Comparison of ENCODE assay signal across 10 cellular contexts in the genomic region with DNA sequence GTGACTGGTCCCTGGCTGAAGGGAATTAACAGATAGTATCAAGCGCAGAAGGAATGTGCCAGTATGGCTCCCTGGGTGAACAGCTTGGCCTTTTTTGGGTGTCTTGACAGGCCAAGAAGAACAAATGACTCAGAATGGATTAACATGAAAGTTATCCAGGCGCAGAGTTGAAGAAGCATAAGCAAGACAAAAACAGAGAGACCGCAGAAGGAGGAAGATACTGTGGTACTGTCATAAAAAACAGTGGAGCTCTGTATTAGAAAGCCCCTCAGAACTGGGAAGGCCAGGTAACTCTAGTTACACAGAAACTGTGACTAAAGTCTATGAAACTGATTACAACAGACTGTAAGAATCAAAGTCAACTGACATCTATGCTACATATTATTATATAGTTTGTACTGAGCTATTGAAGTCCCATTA. TPM values are rescaled to one million over a fixed set of nuclear protein-coding genes. Genes with fewer than 3 reads are reported as not detected.
DNase-seq lines count a peak whose midpoint lies in the region; ATAC-seq and TF ChIP-seq lines count a peak whose summit lies in the region.
"Had no signal": no experiment of that assay in that cellular context is flagged by ENCODE, and none has a peak within 500 bp of the region (broad histone marks: within the 10 kb centered on the region; RNA-seq: fewer than 3 reads in every experiment).

No MANE protein-coding gene starts in this region.

- H3K36me3 ChIP-seq in upper lobe of left lung, result no peaks in the 10 kb centered on the region
- H3K36me3 ChIP-seq in upper lobe of right lung, result no peaks in the 10 kb centered on the region

- no peaks in the 10 kb centered on the region for H3K9me3 ChIP-seq in upper lobe of left lung
- no peaks in the 10 kb centered on the region for H3K9me3 ChIP-seq in upper lobe of right lung

- WGBS in upper lobe of left lung, 2 donors, result 79 to 87% methylated on average over 3 of the region's 3 CpGs

- H3K27ac ChIP-seq in upper lobe of left lung (no peak overlapping the region), upper lobe of right lung (no peak overlapping the region)

- H3K36me3 Mint-ChIP-seq in activated T-cell treated with anti-CD3 and anti-CD28 coated beads, Interleukin-2, amount 50 U/mL, for 72 hours (ENCODE audit: insufficient read depth in 2 of 2), result peaks cover 6 to 21% of the 10 kb centered on the region in 2 donors

- H3K9me3 Mint-ChIP-seq in activated T-cell treated with anti-CD3 and anti-CD28 coated beads, Interleukin-2, amount 50 U/mL, for 72 hours, result no peaks in the 10 kb centered on the region

- H3K27me3 ChIP-seq in upper lobe of left lung (no peaks in the 10 kb centered on the region), upper lobe of right lung (no peaks in the 10 kb centered on the region)

- H3K4me1 ChIP-seq in upper lobe of left lung (no peaks in the 10 kb centered on the region), upper lobe of right lung (no peaks in the 10 kb centered on the region)

- H3K27me3 Mint-ChIP-seq in activated T-cell treated with anti-CD3 and anti-CD28 coated beads, Interleukin-2, amount 50 U/mL, for 72 hours (ENCODE audit: low read depth), result no peaks in the 10 kb centered on the region

- no peak for TF ChIP-seq CTCF in fibroblast of villous mesenchyme (IDR thresholded peaks at IDR 0.05; ENCODE audit: insufficient read depth, low read depth, low read length)
- TF ChIP-seq CTCF in upper lobe of left lung (IDR thresholded peaks at IDR 0.05), result no peak
- TF ChIP-seq CTCF in upper lobe of right lung (IDR thresholded peaks at IDR 0.05), result no peak

- peak overlapping the region; percentile 92 to 95 for H3K4me3 Mint-ChIP-seq in activated T-cell treated with anti-CD3 and anti-CD28 coated beads, Interleukin-2, amount 50 U/mL, for 72 hours

- H3K4me3 ChIP-seq in fibroblast of villous mesenchyme (ENCODE audit: low read depth, low read length), result no peak overlapping the region
- peak overlapping the region in 3 of 4 donors; percentile 14 to 32 (median 17) for H3K4me3 ChIP-seq in upper lobe of left lung
- H3K4me3 ChIP-seq in upper lobe of right lung, result no peak overlapping the region

- DNase-seq in activated T-cell treated with anti-CD3 and anti-CD28 coated beads, Interleukin-2, amount 50 U/mL, for 72 hours, result peak in 1 of 2 donors; percentile 4
- no peak for DNase-seq in activated T-cell treated with anti-CD3 and anti-CD28 coated beads for 4 hours
- DNase-seq in SK-N-DZ (ENCODE audit: low spot score), result peak; percentile 6
- peak; percentile 74 for DNase-seq in fibroblast of villous mesenchyme (ENCODE audit: low read depth)
- DNase-seq in upper lobe of left lung, result no peak
- no peak for DNase-seq in anterior cingulate cortex (lab: John Stamatoyannopoulos, UW)
- DNase-seq in upper lobe of right lung, result no peak
- DNase-seq in NCI-H2029 (lab: John Stamatoyannopoulos, UW), result no peak

- intact Hi-C loops in upper lobe of right lung (cut with DNase I), result no loop called here

- H3K4me1 Mint-ChIP-seq in activated T-cell treated with anti-CD3 and anti-CD28 coated beads, Interleukin-2, amount 50 U/mL, for 72 hours (ENCODE audit: low read depth), result peaks cover 51% of the 10 kb centered on the region

- no peak for TF ChIP-seq EP300 in upper lobe of left lung (IDR thresholded peaks at IDR 0.05)

- H3K27ac Mint-ChIP-seq in activated T-cell treated with anti-CD3 and anti-CD28 coated beads, Interleukin-2, amount 50 U/mL, for 72 hours, result peak overlapping the region; percentile 93

- peak in 1 of 4 donors; percentile 32 for TF ChIP-seq POLR2A in upper lobe of left lung (IDR thresholded peaks at IDR 0.05)

- ATAC-seq in activated T-cell treated with anti-CD3 and anti-CD28 coated beads, Interleukin-2, amount 50 U/mL, for 72 hours (replicated peaks in 1 of 2), result peak; percentile 50 to 63
- ATAC-seq in upper lobe of left lung (ENCODE audit: low FRiP score in 2 of 2), result peak in 1 of 2 donors; percentile 9
- ATAC-seq in upper lobe of right lung, result no peak

RNA-seq across cellular contexts. Expression of a gene that starts 3.8 kb away (rescaled TPM):
- total RNA-seq in activated T-cell treated with anti-CD3 and anti-CD28 coated beads, Interleukin-2, amount 50 U/mL, for 72 hours, result 10 to 100 TPM; 25.8 to 30.7 TPM
- polyA plus RNA-seq in SK-N-DZ (2014; cell fraction: cytosol; rRNA removed), result not detected in 2 replicates
- not detected in 2 replicates for polyA plus RNA-seq in SK-N-DZ (2014; cell fraction: nucleus; rRNA removed)
- total RNA-seq in fibroblast of villous mesenchyme (0.32 TPM in 1 of 2 replicates, not detected in the other), upper lobe of left lung (10 to 100 TPM; 30.1 to 96.0 (median 48.5) TPM), upper lobe of right lung (27.8 TPM)
- polyA plus RNA-seq: BJ had no signal

RNA-seq across cellular contexts. Expression of a gene that starts 56.6 kb away (rescaled TPM):
- not detected for total RNA-seq in activated T-cell treated with anti-CD3 and anti-CD28 coated beads, Interleukin-2, amount 50 U/mL, for 72 hours
- polyA plus RNA-seq in SK-N-DZ (2014; cell fraction: cytosol; rRNA removed), result not detected in 2 replicates
- polyA plus RNA-seq in SK-N-DZ (2014; cell fraction: nucleus; rRNA removed), result 0.26 TPM in 1 of 2 replicates, not detected in the other
- not detected in 2 replicates for total RNA-seq in fibroblast of villous mesenchyme
- 1 to 10 TPM in 3 of 6 donors, under 1 TPM in 2, not detected in 1; 0.20 to 4.9 (median 2.1) TPM for total RNA-seq in upper lobe of left lung
- 4.7 TPM for total RNA-seq in upper lobe of right lung
- polyA plus RNA-seq: BJ, keratinocyte had no signal

Comparison
In these comparisons a context has a peak if more than half of its experiments do, and no peak if none do; other contexts are left out.
1. DNase-seq: peak in SK-N-DZ (single experiment) and fibroblast of villous mesenchyme (single experiment); none in activated T-cell treated with anti-CD3 and anti-CD28 coated beads for 4 hours (single experiment), upper lobe of left lung (0 of 2), anterior cingulate cortex (0 of 58), upper lobe of right lung (single experiment) and NCI-H2029 (single experiment).
2. H3K4me3 ChIP-seq: peak in upper lobe of left lung (3 of 4); none in fibroblast of villous mesenchyme (single experiment) and upper lobe of right lung (single experiment).
3. RNA of a gene that starts 3.8 kb away (total RNA-seq): 30.1 to 96.0 TPM in upper lobe of left lung, 25.8 to 30.7 TPM in activated T-cell treated with anti-CD3 and anti-CD28 coated beads, Interleukin-2, amount 50 U/mL, for 72 hours and 27.8 TPM in upper lobe of right lung (single experiment); 0.32 TPM in fibroblast of villous mesenchyme; every median in the first group is over 10 times any median in the second.